In the genomic region with DNA sequence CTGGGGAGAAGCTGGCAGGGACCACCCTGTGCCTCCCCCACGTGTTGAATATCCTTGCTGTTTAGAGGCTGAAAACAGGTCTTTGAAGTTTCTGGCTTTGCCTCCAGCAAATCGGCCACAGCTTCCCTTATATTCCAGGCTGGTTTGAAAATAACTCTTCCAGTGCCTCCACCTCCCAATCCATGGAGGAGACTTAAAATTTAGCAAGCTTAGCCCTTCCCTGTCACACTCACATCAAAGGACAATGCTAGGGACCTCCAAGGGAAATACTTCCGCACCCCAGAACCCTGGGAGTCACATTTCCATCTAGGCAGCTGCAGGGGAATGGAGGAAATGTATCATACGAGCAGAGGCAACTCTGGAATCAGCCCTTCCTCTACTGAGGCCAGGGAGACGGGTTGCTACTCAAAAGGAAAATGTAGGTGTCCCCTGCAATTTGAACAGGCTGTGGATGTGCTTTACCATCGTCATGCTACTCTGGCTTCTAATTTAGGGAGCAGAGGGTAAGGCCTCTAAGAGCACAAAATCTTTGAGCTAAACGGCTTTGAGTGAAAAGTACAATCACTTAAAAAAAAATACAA, we compare ENCODE assay signal across 19 cellular contexts. TPM values are rescaled to one million over a fixed set of nuclear protein-coding genes. Genes with fewer than 3 reads are reported as not detected.
DNase-seq lines count a peak whose midpoint lies in the region; ATAC-seq lines count a peak whose summit lies in the region.
"Had no signal": no experiment of that assay in that cellular context is flagged by ENCODE, and none has a peak within 500 bp of the region (broad histone marks: within the 10 kb centered on the region; RNA-seq: fewer than 3 reads in every experiment).

No MANE protein-coding gene starts in this region.

- DNase-seq in Right ventricle myocardium inferior (ENCODE audit: missing footprints): no peak
- DNase-seq in cardiac septum (ENCODE audit: low spot score): no peak
- peak; percentile 37 for DNase-seq in left kidney (ENCODE audit: low read depth, low spot score)
- no peak for DNase-seq in NCI-H446 (lab: John Stamatoyannopoulos, UW)
- no peak for DNase-seq in DMS153 (lab: John Stamatoyannopoulos, UW)
- DNase-seq in left colon: no peak
- DNase-seq: activated CD4-positive, CD25-positive, alpha-beta regulatory T cell treated with anti-CD3 and anti-CD28 coated beads, Interleukin-2, amount 50 U/mL, for 72 hours; effector CD8-positive, alpha-beta T cell; hippocampal formation; midbrain; NCI-H1436 treated with DMSO at 0.1 percent for 48 hours; stimulated activated naive B cell treated with anti-CD40 and anti-IgM and Interleukin-4, amounts not matched to agents 10 μg/mL and 1 μg/mL and 100 μg/mL, for 72 hours had no signal

- peak overlapping the region; percentile 2 for H3K27ac ChIP-seq in skeletal muscle tissue (ENCODE audit: low read depth, low read length)
- H3K27ac ChIP-seq: 22Rv1, BLaER1, cardiac muscle cell, PC-9 had no signal

- H3K9me3 ChIP-seq in skeletal muscle tissue (ENCODE audit: control insufficient read depth in 3 of 3, low read length in 3 of 3): no peaks in the 10 kb centered on the region

- H3K27me3 ChIP-seq in skeletal muscle tissue (ENCODE audit: control insufficient read depth in 3 of 3, insufficient read depth in 3 of 3, low read length in 3 of 3): no peaks in the 10 kb centered on the region
- H3K27me3 ChIP-seq: BLaER1, cardiac muscle cell had no signal

- peak overlapping the region in 1 of 3 donors; percentile 46 for H3K9ac ChIP-seq in skeletal muscle tissue (ENCODE audit: low read depth in 1 of 3, low read length in 3 of 3)
- H3K9ac ChIP-seq: BLaER1 had no signal

- peak; percentile 10 for ATAC-seq in Right ventricle myocardium inferior
- ATAC-seq in GM21619 (IDR thresholded peaks at IDR 0.05; ENCODE audit: unreplicated experiment): no peak
- no peak for ATAC-seq in left colon
- ATAC-seq: stimulated activated naive B cell treated with anti-CD40 and anti-IgM and Interleukin-4, amounts not matched to agents 10 μg/mL and 1 μg/mL and 100 μg/mL, for 72 hours had no signal

- H3K4me3 ChIP-seq in skeletal muscle tissue (ENCODE audit: low read length in 3 of 3): no peak overlapping the region
- H3K4me3 ChIP-seq: BLaER1, cardiac muscle cell, PC-9 had no signal

- H3K36me3 ChIP-seq in skeletal muscle tissue (ENCODE audit: control insufficient read depth in 3 of 3, insufficient read depth in 3 of 3, low read length in 3 of 3): no peaks in the 10 kb centered on the region
- H3K36me3 ChIP-seq: BLaER1, cardiac muscle cell had no signal

- peaks cover 0 to 6% (median 4%) of the 10 kb centered on the region in 3 donors for H3K4me1 ChIP-seq in skeletal muscle tissue (ENCODE audit: control insufficient read depth in 3 of 3, insufficient read depth in 3 of 3, low read length in 3 of 3)
- H3K4me1 ChIP-seq: BLaER1 had no signal

- intact Hi-C loops in Right ventricle myocardium inferior (cut with DNase I): no loop called here
- intact Hi-C loops in cardiac septum (cut with DNase I): no loop called here
- intact Hi-C loops in left colon (cut with DNase I, micrococcal nuclease): no loop called here

RNA-seq across cellular contexts. Expression of a gene that starts 49.5 kb away (rescaled TPM):
- total RNA-seq in Right ventricle myocardium inferior (114 TPM), cardiac septum (74.7 TPM), skeletal muscle tissue (89.2 TPM), left colon (10 to 100 TPM; 68.5 to 74.0 TPM)
- total RNA-seq: activated T-helper 1 cell treated with anti-CD3 and anti-CD28 coated beads, Interleukin-12 subunit alpha, Interleukin-12 subunit beta, Interleukin-2, Interleukin-4 antibody, amounts not matched to agents 30 ng/mL and 10 ng/mL and 1 ng/mL, durations not matched to agents 14 hours and 24 hours and 36 hours had no signal
